ENCODE assay signal across 1 cellular context in the genomic region with DNA sequence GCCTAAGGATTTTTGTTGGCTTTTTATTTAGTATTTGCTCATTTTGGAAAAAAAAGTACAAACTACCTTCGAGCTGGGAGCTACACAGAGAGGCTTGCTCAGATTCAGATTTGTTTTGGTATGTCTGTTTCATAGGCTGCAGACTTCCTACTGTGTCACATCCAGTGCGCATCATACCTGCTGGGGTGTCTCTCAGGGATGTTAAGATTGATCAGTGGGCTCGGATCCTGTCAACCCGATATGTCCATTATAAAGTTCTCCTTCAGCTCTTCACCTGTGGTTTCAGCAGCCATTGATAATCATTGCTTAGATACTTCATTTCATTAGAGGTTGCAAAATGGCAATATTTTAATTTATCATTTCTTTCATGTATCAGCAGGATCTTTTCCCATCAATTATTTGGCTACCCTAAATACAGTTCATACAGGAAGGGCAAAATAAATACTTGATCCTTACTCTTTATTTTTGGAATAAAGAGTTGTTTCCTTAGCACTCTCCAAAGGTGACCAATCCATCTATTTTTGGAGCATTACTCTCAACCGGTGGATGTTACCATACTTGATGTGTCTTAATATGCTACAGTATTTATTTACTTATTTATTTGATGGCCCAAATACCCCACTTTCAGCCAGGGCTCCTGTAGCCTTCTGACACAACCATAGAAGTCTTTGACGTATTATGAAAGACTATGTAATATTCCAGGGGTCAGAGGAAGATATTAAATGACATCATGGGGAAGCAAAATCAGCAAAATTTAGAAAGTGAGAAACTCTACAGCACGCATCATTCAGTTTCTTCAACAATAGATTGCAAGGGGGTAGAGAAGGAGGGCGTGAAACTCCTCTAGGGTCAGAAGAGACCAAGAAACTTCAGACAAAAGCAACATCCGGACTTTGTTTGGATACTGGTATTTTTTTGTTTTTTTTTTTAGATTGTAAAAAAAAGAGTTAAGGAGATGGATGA.
TF ChIP-seq lines count a peak whose summit lies in the region.

No MANE protein-coding gene starts in this region.

TF ChIP-seq in H1, 55 proteins besides CTCF, POLR2A, EP300 and RAD21 (continued from another document):
- TF ChIP-seq, protein P1, sequence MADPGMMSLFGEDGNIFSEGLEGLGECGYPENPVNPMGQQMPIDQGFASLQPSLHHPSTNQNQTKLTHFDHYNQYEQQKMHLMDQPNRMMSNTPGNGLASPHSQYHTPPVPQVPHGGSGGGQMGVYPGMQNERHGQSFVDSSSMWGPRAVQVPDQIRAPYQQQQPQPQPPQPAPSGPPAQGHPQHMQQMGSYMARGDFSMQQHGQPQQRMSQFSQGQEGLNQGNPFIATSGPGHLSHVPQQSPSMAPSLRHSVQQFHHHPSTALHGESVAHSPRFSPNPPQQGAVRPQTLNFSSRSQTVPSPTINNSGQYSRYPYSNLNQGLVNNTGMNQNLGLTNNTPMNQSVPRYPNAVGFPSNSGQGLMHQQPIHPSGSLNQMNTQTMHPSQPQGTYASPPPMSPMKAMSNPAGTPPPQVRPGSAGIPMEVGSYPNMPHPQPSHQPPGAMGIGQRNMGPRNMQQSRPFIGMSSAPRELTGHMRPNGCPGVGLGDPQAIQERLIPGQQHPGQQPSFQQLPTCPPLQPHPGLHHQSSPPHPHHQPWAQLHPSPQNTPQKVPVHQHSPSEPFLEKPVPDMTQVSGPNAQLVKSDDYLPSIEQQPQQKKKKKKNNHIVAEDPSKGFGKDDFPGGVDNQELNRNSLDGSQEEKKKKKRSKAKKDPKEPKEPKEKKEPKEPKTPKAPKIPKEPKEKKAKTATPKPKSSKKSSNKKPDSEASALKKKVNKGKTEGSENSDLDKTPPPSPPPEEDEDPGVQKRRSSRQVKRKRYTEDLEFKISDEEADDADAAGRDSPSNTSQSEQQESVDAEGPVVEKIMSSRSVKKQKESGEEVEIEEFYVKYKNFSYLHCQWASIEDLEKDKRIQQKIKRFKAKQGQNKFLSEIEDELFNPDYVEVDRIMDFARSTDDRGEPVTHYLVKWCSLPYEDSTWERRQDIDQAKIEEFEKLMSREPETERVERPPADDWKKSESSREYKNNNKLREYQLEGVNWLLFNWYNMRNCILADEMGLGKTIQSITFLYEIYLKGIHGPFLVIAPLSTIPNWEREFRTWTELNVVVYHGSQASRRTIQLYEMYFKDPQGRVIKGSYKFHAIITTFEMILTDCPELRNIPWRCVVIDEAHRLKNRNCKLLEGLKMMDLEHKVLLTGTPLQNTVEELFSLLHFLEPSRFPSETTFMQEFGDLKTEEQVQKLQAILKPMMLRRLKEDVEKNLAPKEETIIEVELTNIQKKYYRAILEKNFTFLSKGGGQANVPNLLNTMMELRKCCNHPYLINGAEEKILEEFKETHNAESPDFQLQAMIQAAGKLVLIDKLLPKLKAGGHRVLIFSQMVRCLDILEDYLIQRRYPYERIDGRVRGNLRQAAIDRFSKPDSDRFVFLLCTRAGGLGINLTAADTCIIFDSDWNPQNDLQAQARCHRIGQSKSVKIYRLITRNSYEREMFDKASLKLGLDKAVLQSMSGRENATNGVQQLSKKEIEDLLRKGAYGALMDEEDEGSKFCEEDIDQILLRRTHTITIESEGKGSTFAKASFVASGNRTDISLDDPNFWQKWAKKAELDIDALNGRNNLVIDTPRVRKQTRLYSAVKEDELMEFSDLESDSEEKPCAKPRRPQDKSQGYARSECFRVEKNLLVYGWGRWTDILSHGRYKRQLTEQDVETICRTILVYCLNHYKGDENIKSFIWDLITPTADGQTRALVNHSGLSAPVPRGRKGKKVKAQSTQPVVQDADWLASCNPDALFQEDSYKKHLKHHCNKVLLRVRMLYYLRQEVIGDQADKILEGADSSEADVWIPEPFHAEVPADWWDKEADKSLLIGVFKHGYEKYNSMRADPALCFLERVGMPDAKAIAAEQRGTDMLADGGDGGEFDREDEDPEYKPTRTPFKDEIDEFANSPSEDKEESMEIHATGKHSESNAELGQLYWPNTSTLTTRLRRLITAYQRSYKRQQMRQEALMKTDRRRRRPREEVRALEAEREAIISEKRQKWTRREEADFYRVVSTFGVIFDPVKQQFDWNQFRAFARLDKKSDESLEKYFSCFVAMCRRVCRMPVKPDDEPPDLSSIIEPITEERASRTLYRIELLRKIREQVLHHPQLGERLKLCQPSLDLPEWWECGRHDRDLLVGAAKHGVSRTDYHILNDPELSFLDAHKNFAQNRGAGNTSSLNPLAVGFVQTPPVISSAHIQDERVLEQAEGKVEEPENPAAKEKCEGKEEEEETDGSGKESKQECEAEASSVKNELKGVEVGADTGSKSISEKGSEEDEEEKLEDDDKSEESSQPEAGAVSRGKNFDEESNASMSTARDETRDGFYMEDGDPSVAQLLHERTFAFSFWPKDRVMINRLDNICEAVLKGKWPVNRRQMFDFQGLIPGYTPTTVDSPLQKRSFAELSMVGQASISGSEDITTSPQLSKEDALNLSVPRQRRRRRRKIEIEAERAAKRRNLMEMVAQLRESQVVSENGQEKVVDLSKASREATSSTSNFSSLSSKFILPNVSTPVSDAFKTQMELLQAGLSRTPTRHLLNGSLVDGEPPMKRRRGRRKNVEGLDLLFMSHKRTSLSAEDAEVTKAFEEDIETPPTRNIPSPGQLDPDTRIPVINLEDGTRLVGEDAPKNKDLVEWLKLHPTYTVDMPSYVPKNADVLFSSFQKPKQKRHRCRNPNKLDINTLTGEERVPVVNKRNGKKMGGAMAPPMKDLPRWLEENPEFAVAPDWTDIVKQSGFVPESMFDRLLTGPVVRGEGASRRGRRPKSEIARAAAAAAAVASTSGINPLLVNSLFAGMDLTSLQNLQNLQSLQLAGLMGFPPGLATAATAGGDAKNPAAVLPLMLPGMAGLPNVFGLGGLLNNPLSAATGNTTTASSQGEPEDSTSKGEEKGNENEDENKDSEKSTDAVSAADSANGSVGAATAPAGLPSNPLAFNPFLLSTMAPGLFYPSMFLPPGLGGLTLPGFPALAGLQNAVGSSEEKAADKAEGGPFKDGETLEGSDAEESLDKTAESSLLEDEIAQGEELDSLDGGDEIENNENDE (IDR thresholded peaks at IDR 0.05; ENCODE audit: insufficient replicate concordance, low read length): no peak
- TF ChIP-seq JUN (IDR thresholded peaks at IDR 0.05; ENCODE audit: low read depth, low read length): no peak
- no peak for TF ChIP-seq JUND (IDR thresholded peaks at IDR 0.05; ENCODE audit: low read length)
- TF ChIP-seq TBP (IDR thresholded peaks at IDR 0.05; ENCODE audit: low read depth, low read length): no peak
- TF ChIP-seq ASH2L (IDR thresholded peaks at IDR 0.05; ENCODE audit: low read length): no peak
- TF ChIP-seq BCL11A (IDR thresholded peaks at IDR 0.05; ENCODE audit: low read depth in 2 of 2, low read length in 2 of 2): no peak
